13 cellular contexts compared by ENCODE assay signal in the genomic region with DNA sequence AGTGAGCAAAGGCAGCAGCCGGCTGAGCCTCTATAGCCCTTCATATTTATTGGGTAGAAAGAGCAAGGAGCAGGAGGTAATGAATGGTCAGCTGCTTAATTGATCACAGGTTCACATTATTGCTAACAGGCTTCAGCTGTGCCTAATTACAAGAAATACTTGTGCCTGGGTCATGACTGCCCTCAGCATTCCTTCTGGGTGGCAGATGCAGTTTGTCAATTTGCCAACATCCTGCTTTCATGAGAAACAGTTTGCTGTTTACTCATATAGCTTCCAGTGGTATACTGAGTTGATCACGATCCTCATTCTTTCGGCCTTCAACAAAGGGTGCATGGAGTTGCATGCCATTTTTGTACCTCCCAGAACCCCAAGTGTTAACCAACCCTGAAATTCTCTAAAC.
"Had no signal": no experiment of that assay in that cellular context is flagged by ENCODE, and none has a peak within 500 bp of the region (broad histone marks: within the 10 kb centered on the region; RNA-seq: fewer than 3 reads in every experiment).

No MANE protein-coding gene starts in this region.

- H3K9me3 ChIP-seq: pancreas had no signal

- H3K27me3 ChIP-seq: heart left ventricle, pancreas, tibial nerve had no signal

- H3K27ac ChIP-seq: heart left ventricle, pancreas, tibial nerve had no signal

- DNase-seq: activated CD4-positive, alpha-beta T cell treated with anti-CD3 and anti-CD28 coated beads for 4 hours; activated naive CD4-positive, alpha-beta T cell treated with anti-CD3 and anti-CD28 coated beads, Interleukin-2, amount 10 ng/mL, durations not matched to agents 7 days and 5 days; central memory CD4-positive, alpha-beta T cell; cortex of kidney; effector CD8-positive, alpha-beta T cell; erythroblast; heart left ventricle; nephron progenitor cell; pancreas; stimulated activated naive B cell treated with anti-CD40 and anti-IgM and Interleukin-4, amounts not matched to agents 10 μg/mL and 1 μg/mL and 100 μg/mL, for 72 hours; T-helper 9 cell had no signal

- H3K4me3 ChIP-seq: heart left ventricle, pancreas, smooth muscle cell, tibial nerve had no signal

- H3K4me1 ChIP-seq: heart left ventricle, pancreas, tibial nerve had no signal

- H3K36me3 ChIP-seq: heart left ventricle, pancreas, tibial nerve had no signal
